In genomic region chr2:20962939-20963543, GRCh38 we compare ENCODE assay signal across 8 cellular contexts.
DNase-seq lines count a peak whose midpoint lies in the region; ATAC-seq and TF ChIP-seq lines count a peak whose summit lies in the region.

No MANE protein-coding gene starts in this region.

- peak in 1 of 3 donors; percentile 89 for TF ChIP-seq CTCF in lower leg skin (IDR thresholded peaks at IDR 0.05)

- WGBS in lower leg skin, 2 donors, result 36 to 43% methylated on average over 5 of the region's 5 CpGs

- DNase-seq in A172 (ENCODE audit: low spot score) (peak; percentile 61), NCI-H345 (lab: John Stamatoyannopoulos, UW) (peak; percentile 78), dedifferentiated amniotic fluid mesenchymal stem cell (ENCODE audit: extremely low spot score) (peak; percentile 38), lower leg skin (ENCODE audit: low spot score in 2 of 2) (peak; percentile 64 to 92)
- peak; percentile 89 for DNase-seq in activated CD4-positive, alpha-beta T cell treated with anti-CD3 and anti-CD28 coated beads, Interleukin-2, amount 10 ng/mL, durations not matched to agents 24 days and 14 days
- DNase-seq in stimulated activated CD4-positive, alpha-beta T cell treated with anti-CD3 and anti-CD28 coated beads, TNF-alpha, amount 100 ng/mL, for 4 hours (ENCODE audit: low read depth in 3 of 3), result peak; percentile 33 to 56 (median 49)

- H3K27me3 Mint-ChIP-seq in activated CD4-positive, alpha-beta T cell treated with anti-CD3 and anti-CD28 coated beads, Interleukin-2, amount 10 ng/mL, durations not matched to agents 24 days and 14 days, result peaks cover 15% of the 10 kb centered on the region

- no peaks in the 10 kb centered on the region for H3K9me3 Mint-ChIP-seq in activated CD4-positive, alpha-beta T cell treated with anti-CD3 and anti-CD28 coated beads, Interleukin-2, amount 10 ng/mL, durations not matched to agents 24 days and 14 days

- ATAC-seq in GM18498 (IDR thresholded peaks at IDR 0.05; ENCODE audit: unreplicated experiment) (peak; percentile 79), HG03097 (IDR thresholded peaks at IDR 0.05; ENCODE audit: low FRiP score, unreplicated experiment) (peak; percentile 59)

- no peak for TF ChIP-seq POLR2A in lower leg skin (IDR thresholded peaks at IDR 0.05)

- no peak overlapping the region for H3K27ac Mint-ChIP-seq in activated CD4-positive, alpha-beta T cell treated with anti-CD3 and anti-CD28 coated beads, Interleukin-2, amount 10 ng/mL, durations not matched to agents 24 days and 14 days

- H3K4me1 Mint-ChIP-seq in activated CD4-positive, alpha-beta T cell treated with anti-CD3 and anti-CD28 coated beads, Interleukin-2, amount 10 ng/mL, durations not matched to agents 24 days and 14 days, result no peaks in the 10 kb centered on the region

- intact Hi-C loops in activated CD4-positive, alpha-beta T cell treated with anti-CD3 and anti-CD28 coated beads, Interleukin-2, amount 10 ng/mL, durations not matched to agents 24 days and 14 days (cut with micrococcal nuclease), result loop anchor here (1.0 to 2.0 kb wide), 3 partner anchors 181 to 302 kb away; no protein-coding TSS in a partner anchor
- intact Hi-C loops in lower leg skin (cut with DNase I; ENCODE audit: low total_unique reads), result loop anchor here (2.0 kb wide), 2 partner anchors 182 to 302 kb away; no protein-coding TSS in a partner anchor

- H3K4me3 ChIP-seq in lower leg skin (ENCODE audit: low read depth, poor library complexity, severe bottlenecking), result no peak overlapping the region

- H3K4me3 Mint-ChIP-seq in activated CD4-positive, alpha-beta T cell treated with anti-CD3 and anti-CD28 coated beads, Interleukin-2, amount 10 ng/mL, durations not matched to agents 24 days and 14 days, result no peak overlapping the region

- H3K36me3 Mint-ChIP-seq in activated CD4-positive, alpha-beta T cell treated with anti-CD3 and anti-CD28 coated beads, Interleukin-2, amount 10 ng/mL, durations not matched to agents 24 days and 14 days (ENCODE audit: low read depth), result no peaks in the 10 kb centered on the region

Comparison
In these comparisons a context has a peak if more than half of its experiments do, and no peak if none do; other contexts are left out.
1. DNase-seq: peak in every context shown above with its lines; median percentile 89 in activated CD4-positive, alpha-beta T cell treated with anti-CD3 and anti-CD28 coated beads, Interleukin-2, amount 10 ng/mL, durations not matched to agents 24 days and 14 days; 78 in NCI-H345; 78 in lower leg skin; 61 in A172; 49 in stimulated activated CD4-positive, alpha-beta T cell treated with anti-CD3 and anti-CD28 coated beads, TNF-alpha, amount 100 ng/mL, for 4 hours; 38 in dedifferentiated amniotic fluid mesenchymal stem cell.